Comparison of ENCODE assay signal across 10 cellular contexts in the genomic region with DNA sequence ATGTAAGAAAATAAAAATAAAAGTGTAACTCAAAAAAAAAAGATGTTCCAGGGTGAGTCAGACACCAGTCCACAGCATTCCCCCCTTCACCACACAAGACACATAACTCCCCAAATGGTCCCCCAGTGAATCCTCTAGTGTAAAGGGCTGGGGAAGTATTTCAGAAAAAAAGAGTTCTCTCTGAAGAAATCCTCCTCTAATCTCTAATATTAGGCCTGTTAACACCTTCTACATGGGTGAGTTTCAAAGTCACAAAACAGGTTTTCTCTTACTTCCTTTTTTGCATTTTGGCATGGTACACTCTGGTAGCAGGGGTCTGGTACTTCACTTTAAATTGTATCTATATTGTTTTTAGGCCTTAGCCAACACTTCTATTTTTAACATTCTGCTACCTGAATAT. TPM values are rescaled to one million over a fixed set of nuclear protein-coding genes. Genes with fewer than 3 reads are reported as not detected.
A peak's percentile ranks its signal among the peaks of the same experiment; 100 is the strongest.
DNase-seq lines count a peak whose midpoint lies in the region; ATAC-seq and TF ChIP-seq lines count a peak whose summit lies in the region.
"Had no signal": no experiment of that assay in that cellular context is flagged by ENCODE, and none has a peak within 500 bp of the region (broad histone marks: within the 10 kb centered on the region; RNA-seq: fewer than 3 reads in every experiment).

No MANE protein-coding gene starts in this region.

- TF ChIP-seq POLR2A in thyroid gland (IDR thresholded peaks at IDR 0.05), result no peak

- no peaks in the 10 kb centered on the region for H3K9me3 Mint-ChIP-seq in activated naive CD4-positive, alpha-beta T cell treated with anti-CD3 and anti-CD28 coated beads, Interleukin-2, amount 50 U/mL, for 72 hours
- H3K9me3 Mint-ChIP-seq in activated naive CD8-positive, alpha-beta T cell treated with anti-CD3 and anti-CD28 coated beads for 36 hours, result no peaks in the 10 kb centered on the region

- peaks cover 75% of the 10 kb centered on the region for H3K4me1 Mint-ChIP-seq in activated naive CD8-positive, alpha-beta T cell treated with anti-CD3 and anti-CD28 coated beads for 36 hours

- H3K9me3 ChIP-seq in thyroid gland, result no peaks in the 10 kb centered on the region
- H3K9me3 ChIP-seq: BLaER1 had no signal

- H3K4me1 ChIP-seq in thyroid gland, result peaks cover 46 to 53% of the 10 kb centered on the region in 2 donors

- H3K4me3 ChIP-seq in thyroid gland (replicated peaks in 1 of 3), result no peak overlapping the region
- H3K4me3 ChIP-seq: BLaER1 had no signal

- no peaks in the 10 kb centered on the region for H3K27me3 ChIP-seq in thyroid gland
- H3K27me3 ChIP-seq: BLaER1 had no signal

- TF ChIP-seq CTCF in thyroid gland (IDR thresholded peaks at IDR 0.05), result no peak

- H3K27me3 Mint-ChIP-seq in activated naive CD8-positive, alpha-beta T cell treated with anti-CD3 and anti-CD28 coated beads for 36 hours, result no peaks in the 10 kb centered on the region

- no peak for DNase-seq in activated naive CD4-positive, alpha-beta T cell treated with anti-CD3 and anti-CD28 coated beads, Interleukin-2, amount 50 U/mL, for 72 hours (ENCODE audit: low spot score in 2 of 2)
- no peak for DNase-seq in activated naive CD4-positive, alpha-beta T cell treated with Interleukin-2 at 50 U/mL for 16 hours
- DNase-seq in activated naive CD8-positive, alpha-beta T cell treated with anti-CD3 and anti-CD28 coated beads for 36 hours, result no peak
- DNase-seq in thyroid gland (no peak), NCI-H748 treated with DMSO at 0.1 percent for 48 hours (lab: John Stamatoyannopoulos, UW) (no peak), Kasumi-1 (lab: John Stamatoyannopoulos, UW) (no peak)
- DNase-seq: glutamatergic neuron had no signal

- intact Hi-C loops in thyroid gland (cut with DNase I), result no loop called here

- H3K4me3 Mint-ChIP-seq in activated naive CD8-positive, alpha-beta T cell treated with anti-CD3 and anti-CD28 coated beads for 36 hours, result no peak overlapping the region

- H3K36me3 ChIP-seq in thyroid gland, result no peaks in the 10 kb centered on the region

- peak overlapping the region; percentile 79 to 94 for H3K27ac Mint-ChIP-seq in activated naive CD4-positive, alpha-beta T cell treated with anti-CD3 and anti-CD28 coated beads, Interleukin-2, amount 50 U/mL, for 72 hours
- H3K27ac Mint-ChIP-seq in activated naive CD8-positive, alpha-beta T cell treated with anti-CD3 and anti-CD28 coated beads for 36 hours, result peak overlapping the region; percentile 79

- H3K36me3 Mint-ChIP-seq in activated naive CD4-positive, alpha-beta T cell treated with anti-CD3 and anti-CD28 coated beads, Interleukin-2, amount 50 U/mL, for 72 hours, result peaks cover 6 to 20% of the 10 kb centered on the region in 2 donors
- peaks cover 44% of the 10 kb centered on the region for H3K36me3 Mint-ChIP-seq in activated naive CD8-positive, alpha-beta T cell treated with anti-CD3 and anti-CD28 coated beads for 36 hours

- ATAC-seq in activated naive CD4-positive, alpha-beta T cell treated with anti-CD3 and anti-CD28 coated beads, Interleukin-2, amount 50 U/mL, for 72 hours, result no peak
- peak; percentile 68 for ATAC-seq in HG02885 (IDR thresholded peaks at IDR 0.05; ENCODE audit: poor library complexity, unreplicated experiment)
- ATAC-seq in HG03135 (IDR thresholded peaks at IDR 0.05; ENCODE audit: unreplicated experiment), result no peak

- H3K27ac ChIP-seq in thyroid gland, result peak overlapping the region in 2 of 3 donors; percentile 26 to 76
- H3K27ac ChIP-seq: BLaER1 had no signal

RNA-seq across cellular contexts. Expression of a gene that starts 28.2 kb away (rescaled TPM):
- 10 to 100 TPM; 56.2 to 73.0 TPM for total RNA-seq in activated naive CD4-positive, alpha-beta T cell treated with anti-CD3 and anti-CD28 coated beads, Interleukin-2, amount 50 U/mL, for 72 hours
- total RNA-seq in activated naive CD8-positive, alpha-beta T cell treated with anti-CD3 and anti-CD28 coated beads for 36 hours, result 10 to 100 TPM; 80.3 to 88.5 TPM
- total RNA-seq in thyroid gland, result 10 to 100 TPM; 59.5 to 88.6 (median 75.6) TPM
